In genomic region chrX:47112316-47112954, GRCh38 we compare ENCODE assay signal across 21 cellular contexts. TPM values are rescaled to one million over a fixed set of nuclear protein-coding genes. Genes with fewer than 3 reads are reported as not detected.
DNase-seq lines count a peak whose midpoint lies in the region; ATAC-seq and TF ChIP-seq lines count a peak whose summit lies in the region.
"Had no signal": no experiment of that assay in that cellular context is flagged by ENCODE, and none has a peak within 500 bp of the region (broad histone marks: within the 10 kb centered on the region; RNA-seq: fewer than 3 reads in every experiment).

No MANE protein-coding gene starts in this region.

- no peak overlapping the region for H3K27ac Mint-ChIP-seq in activated CD4-positive, alpha-beta T cell treated with anti-CD3 and anti-CD28 coated beads for 36 hours
- no peak overlapping the region for H3K27ac Mint-ChIP-seq in activated CD4-positive, alpha-beta T cell treated with anti-CD3 and anti-CD28 coated beads, Interleukin-2, amount 10 ng/mL, durations not matched to agents 24 days and 14 days
- H3K27ac Mint-ChIP-seq: neural progenitor cell, T-helper 17 cell had no signal

- DNase-seq in activated CD4-positive, alpha-beta T cell treated with anti-CD3 and anti-CD28 coated beads for 36 hours = peak; percentile 24
- DNase-seq in activated CD4-positive, alpha-beta T cell treated with anti-CD3 and anti-CD28 coated beads, Interleukin-2, amount 10 ng/mL, durations not matched to agents 24 days and 14 days = no peak
- peak; percentile 1 for DNase-seq in adipocyte (ENCODE audit: low read depth)
- DNase-seq in fibroblast of the aortic adventitia (ENCODE audit: low read depth) = peak; percentile 29
- DNase-seq in renal cortical epithelial cell (ENCODE audit: low read depth) = peak; percentile 28
- DNase-seq in omental fat pad (ENCODE audit: low spot score) = no peak
- no peak for DNase-seq in NCI-H82 (lab: John Stamatoyannopoulos, UW)
- DNase-seq: activated CD8-positive, alpha-beta memory T cell treated with anti-CD3 and anti-CD28 coated beads, Interleukin-2, amount 50 U/mL, for 4 hours; activated gamma-delta T cell treated with Interleukin-2 at 50 U/mL for 16 hours; cortex of kidney; heart left ventricle; NCI-H1694 treated with DMSO at 0.1 percent for 48 hours; NCI-H446 treated with DMSO at 0.1 percent for 48 hours; SHP77 treated with DMSO at 0.1 percent for 48 hours; stimulated activated naive CD8-positive, alpha-beta T cell treated with anti-CD3 and anti-CD28 coated beads, Interleukin-15, Interleukin-2, amounts not matched to agents 100 U/mL and 50 U/mL, for 24 hours; T-helper 17 cell had no signal

- TF ChIP-seq CTCF in fibroblast of the aortic adventitia (IDR thresholded peaks at IDR 0.05; ENCODE audit: insufficient read depth, low read length) (no peak), omental fat pad (IDR thresholded peaks at IDR 0.05) (no peak)

- no peak for ATAC-seq in activated CD4-positive, alpha-beta T cell treated with anti-CD3 and anti-CD28 coated beads for 36 hours
- no peak for ATAC-seq in omental fat pad (ENCODE audit: low FRiP score)
- no peak for ATAC-seq in HG02884 (IDR thresholded peaks at IDR 0.05; ENCODE audit: unreplicated experiment)
- ATAC-seq: stimulated activated naive CD8-positive, alpha-beta T cell treated with anti-CD3 and anti-CD28 coated beads, Interleukin-15, Interleukin-2, amounts not matched to agents 100 U/mL and 50 U/mL, for 24 hours; T-helper 17 cell had no signal

- H3K4me1 ChIP-seq in adipocyte (ENCODE audit: control insufficient read depth, insufficient read depth, low read length) = no peaks in the 10 kb centered on the region
- H3K4me1 ChIP-seq: ascending aorta, heart left ventricle, neural progenitor cell had no signal

- peak overlapping the region; percentile 6 for H3K4me3 ChIP-seq in adipocyte (ENCODE audit: low read length)
- H3K4me3 ChIP-seq in fibroblast of the aortic adventitia (ENCODE audit: low read depth, low read length) = no peak overlapping the region
- H3K4me3 ChIP-seq: ascending aorta, heart left ventricle, neural progenitor cell had no signal

- H3K4me3 Mint-ChIP-seq in activated CD4-positive, alpha-beta T cell treated with anti-CD3 and anti-CD28 coated beads for 36 hours = no peak overlapping the region
- H3K4me3 Mint-ChIP-seq in activated CD4-positive, alpha-beta T cell treated with anti-CD3 and anti-CD28 coated beads, Interleukin-2, amount 10 ng/mL, durations not matched to agents 24 days and 14 days = no peak overlapping the region
- H3K4me3 Mint-ChIP-seq: neural progenitor cell, T-helper 17 cell had no signal

- no peaks in the 10 kb centered on the region for H3K27me3 Mint-ChIP-seq in activated CD4-positive, alpha-beta T cell treated with anti-CD3 and anti-CD28 coated beads for 36 hours
- no peaks in the 10 kb centered on the region for H3K27me3 Mint-ChIP-seq in activated CD4-positive, alpha-beta T cell treated with anti-CD3 and anti-CD28 coated beads, Interleukin-2, amount 10 ng/mL, durations not matched to agents 24 days and 14 days
- H3K27me3 Mint-ChIP-seq: T-helper 17 cell had no signal

- no peaks in the 10 kb centered on the region for H3K9me3 Mint-ChIP-seq in activated CD4-positive, alpha-beta T cell treated with anti-CD3 and anti-CD28 coated beads for 36 hours (ENCODE audit: low read depth)
- no peaks in the 10 kb centered on the region for H3K9me3 Mint-ChIP-seq in activated CD4-positive, alpha-beta T cell treated with anti-CD3 and anti-CD28 coated beads, Interleukin-2, amount 10 ng/mL, durations not matched to agents 24 days and 14 days

- H3K36me3 Mint-ChIP-seq in activated CD4-positive, alpha-beta T cell treated with anti-CD3 and anti-CD28 coated beads for 36 hours (ENCODE audit: low read depth) = peaks cover 2% of the 10 kb centered on the region
- H3K36me3 Mint-ChIP-seq in activated CD4-positive, alpha-beta T cell treated with anti-CD3 and anti-CD28 coated beads, Interleukin-2, amount 10 ng/mL, durations not matched to agents 24 days and 14 days (ENCODE audit: low read depth) = no peaks in the 10 kb centered on the region
- H3K36me3 Mint-ChIP-seq: neural progenitor cell had no signal

- intact Hi-C loops in activated CD4-positive, alpha-beta T cell treated with anti-CD3 and anti-CD28 coated beads for 36 hours (cut with DNase I, micrococcal nuclease) = no loop called here
- intact Hi-C loops in activated CD4-positive, alpha-beta T cell treated with anti-CD3 and anti-CD28 coated beads, Interleukin-2, amount 10 ng/mL, durations not matched to agents 24 days and 14 days (cut with micrococcal nuclease) = no loop called here

- CTCF ChIA-PET in activated CD4-positive, alpha-beta T cell treated with anti-CD3 and anti-CD28 coated beads for 36 hours (lab: Charles Lee) = interaction anchor here (1.0 kb wide), 1 partner anchor 20 kb away, joined by 3 read pairs; no protein-coding TSS in a partner anchor

- no peaks in the 10 kb centered on the region for H3K36me3 ChIP-seq in adipocyte (ENCODE audit: control insufficient read depth, insufficient read depth, low read length, severe bottlenecking)
- H3K36me3 ChIP-seq: ascending aorta, heart left ventricle, neural progenitor cell had no signal

- POLR2A ChIA-PET in activated CD4-positive, alpha-beta T cell treated with anti-CD3 and anti-CD28 coated beads for 36 hours (lab: Charles Lee) = no interaction called here

- H3K27me3 ChIP-seq in adipocyte (replicated peaks; ENCODE audit: control insufficient read depth, insufficient read depth, low read length) = peaks cover 15% of the 10 kb centered on the region
- H3K27me3 ChIP-seq: ascending aorta, neural progenitor cell had no signal

- H3K9me3 ChIP-seq in adipocyte (ENCODE audit: control insufficient read depth, low read length) = no peaks in the 10 kb centered on the region
- H3K9me3 ChIP-seq: ascending aorta, heart left ventricle had no signal

- H3K4me1 Mint-ChIP-seq in activated CD4-positive, alpha-beta T cell treated with anti-CD3 and anti-CD28 coated beads for 36 hours = no peaks in the 10 kb centered on the region
- H3K4me1 Mint-ChIP-seq in activated CD4-positive, alpha-beta T cell treated with anti-CD3 and anti-CD28 coated beads, Interleukin-2, amount 10 ng/mL, durations not matched to agents 24 days and 14 days = no peaks in the 10 kb centered on the region
- H3K4me1 Mint-ChIP-seq: neural progenitor cell, T-helper 17 cell had no signal

- no peak overlapping the region for H3K9ac ChIP-seq in adipocyte (ENCODE audit: low read length)
- H3K9ac ChIP-seq: neural progenitor cell had no signal

RNA-seq across cellular contexts. Expression of gene NDUFB11, which starts 32.1 kb away (rescaled TPM):
- total RNA-seq in activated CD4-positive, alpha-beta T cell treated with anti-CD3 and anti-CD28 coated beads for 36 hours = 10 to 100 TPM; 89.9 to 90.8 TPM
- 86.8 and 89.5 TPM in 2 replicates for total RNA-seq in activated CD4-positive, alpha-beta T cell treated with anti-CD3 and anti-CD28 coated beads, Interleukin-2, amount 10 ng/mL, durations not matched to agents 24 days and 14 days
- total RNA-seq in fibroblast of the aortic adventitia (ENCODE audit: low replicate concordance) (45.5 and 94.4 TPM in 2 replicates), renal cortical epithelial cell (35.3 and 44.1 TPM in 2 replicates), omental fat pad (10 to 100 TPM; 37.7 to 63.2 (median 41.6) TPM)

RNA-seq across cellular contexts. Expression of gene RBM10, which starts 32.6 kb away (rescaled TPM):
- total RNA-seq in activated CD4-positive, alpha-beta T cell treated with anti-CD3 and anti-CD28 coated beads for 36 hours = 10 to 100 TPM; 63.8 to 72.1 TPM
- 64.3 and 64.6 TPM in 2 replicates for total RNA-seq in activated CD4-positive, alpha-beta T cell treated with anti-CD3 and anti-CD28 coated beads, Interleukin-2, amount 10 ng/mL, durations not matched to agents 24 days and 14 days
- total RNA-seq in fibroblast of the aortic adventitia (ENCODE audit: low replicate concordance) = 22.7 and 37.9 TPM in 2 replicates
- 44.5 and 50.2 TPM in 2 replicates for total RNA-seq in renal cortical epithelial cell
- 10 to 100 TPM; 24.3 to 27.0 (median 25.4) TPM for total RNA-seq in omental fat pad

RNA-seq across cellular contexts. Expression of gene RGN, which starts 34.2 kb away (rescaled TPM):
- total RNA-seq in activated CD4-positive, alpha-beta T cell treated with anti-CD3 and anti-CD28 coated beads for 36 hours = not detected
- not detected in 2 replicates for total RNA-seq in activated CD4-positive, alpha-beta T cell treated with anti-CD3 and anti-CD28 coated beads, Interleukin-2, amount 10 ng/mL, durations not matched to agents 24 days and 14 days
- 2.4 and 7.0 TPM in 2 replicates for total RNA-seq in fibroblast of the aortic adventitia (ENCODE audit: low replicate concordance)
- 1.6 and 1.7 TPM in 2 replicates for total RNA-seq in renal cortical epithelial cell
- 1 to 10 TPM; 1.4 to 4.0 (median 2.9) TPM for total RNA-seq in omental fat pad
- total RNA-seq: A172, HT1080, T-helper 17 cell had no signal

Comparison
In these comparisons a context has a peak if more than half of its experiments do, and no peak if none do; other contexts are left out.
1. DNase-seq: peak in activated CD4-positive, alpha-beta T cell treated with anti-CD3 and anti-CD28 coated beads for 36 hours (single experiment), adipocyte (single experiment), fibroblast of the aortic adventitia (single experiment) and renal cortical epithelial cell (single experiment); none in activated CD4-positive, alpha-beta T cell treated with anti-CD3 and anti-CD28 coated beads, Interleukin-2, amount 10 ng/mL, durations not matched to agents 24 days and 14 days (single experiment), omental fat pad (single experiment) and NCI-H82 (single experiment).